In genomic region chr7:100175296-100175935, GRCh38 we compare ENCODE assay signal across 1 cellular context.
TF ChIP-seq lines count a peak whose summit lies in the region.

No MANE protein-coding gene starts in this region.

TF ChIP-seq in SK-N-SH, 30 proteins besides CTCF, POLR2A, EP300 and RAD21 (continued from another document):
- TF ChIP-seq IRF3 (IDR thresholded peaks at IDR 0.05; ENCODE audit: low read depth, low read length) (no peak), RXRA (IDR thresholded peaks at IDR 0.05; ENCODE audit: borderline replicate concordance, low read depth) (no peak), PBX3 (IDR thresholded peaks at IDR 0.05) (no peak), GABPA (IDR thresholded peaks at IDR 0.05; ENCODE audit: low read depth) (no peak)
TF ChIP-seq in SK-N-SH: peak in this region for 0.
